In the genomic region with DNA sequence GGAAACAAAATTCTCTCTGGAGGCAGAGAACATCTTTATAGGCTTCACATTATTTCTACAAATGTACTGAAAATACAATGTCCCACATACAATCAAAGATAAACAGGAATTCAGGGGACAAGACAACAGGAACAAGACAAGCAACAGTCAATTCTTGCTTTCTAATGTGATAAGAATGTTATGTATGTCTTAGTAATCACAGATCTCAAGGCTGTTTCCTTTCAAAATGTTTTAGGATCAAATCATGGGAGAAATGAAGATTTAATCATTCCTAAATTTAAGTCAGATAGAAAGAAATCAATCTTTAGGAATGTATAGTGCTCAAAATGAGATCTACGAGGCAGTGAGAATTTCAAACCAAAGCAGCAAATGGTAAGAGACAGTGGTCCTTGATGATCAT, we compare ENCODE assay signal across 15 cellular contexts. TPM values are rescaled to one million over a fixed set of nuclear protein-coding genes. Genes with fewer than 3 reads are reported as not detected.
DNase-seq lines count a peak whose midpoint lies in the region; ATAC-seq, FAIRE-seq and TF ChIP-seq lines count a peak whose summit lies in the region.
"Had no signal": no experiment of that assay in that cellular context is flagged by ENCODE, and none has a peak within 500 bp of the region (broad histone marks: within the 10 kb centered on the region; RNA-seq: fewer than 3 reads in every experiment).

No MANE protein-coding gene starts in this region.

- intact Hi-C loops in activated CD8-positive, alpha-beta T cell treated with anti-CD3 and anti-CD28 coated beads for 36 hours (cut with micrococcal nuclease) = no loop called here
- intact Hi-C loops in IMR-90 (cut with micrococcal nuclease) (no loop called here), endothelial cell of umbilical vein (cut with micrococcal nuclease) (no loop called here), gastrocnemius medialis (cut with DNase I; ENCODE audit: low total_unique reads) (no loop called here)

- H2AK9ac ChIP-seq in IMR-90 (replicated peaks; ENCODE audit: low read depth, low read length, poor library complexity) = no peak overlapping the region

- BruUV-seq in IMR-90 (replicated peaks; lab: Mats Ljungman, UMichigan) (no TSS peak), endothelial cell of umbilical vein (replicated peaks; lab: Mats Ljungman, UMichigan) (no TSS peak)

- no peak for TF ChIP-seq EP300 in suprapubic skin (IDR thresholded peaks at IDR 0.05)

- WGBS in IMR-90 (ENCODE audit: extremely low coverage in 2 of 2, insufficient read length in 1 of 2), 2 experiments = no CpG with 5 or more reads among the region's 1 CpG
- 90% methylated on average over 1 of the region's 1 CpG for WGBS in suprapubic skin

- H3K4ac ChIP-seq in IMR-90 (ENCODE audit: low read depth, low read length) = peak overlapping the region; percentile 92

- H3K56ac ChIP-seq in IMR-90 (ENCODE audit: extremely low read depth, insufficient read depth, low read length) = peak overlapping the region; percentile 55

- H3K14ac ChIP-seq in IMR-90 (replicated peaks; ENCODE audit: low read depth, low read length) = peak overlapping the region; percentile 94

- H3K36me3 ChIP-seq in IMR-90 (ENCODE audit: control insufficient read depth, insufficient read depth, low read length) (0 out of 2 replicates have a peak, but pooled peaks cover 5% of the 10 kb centered on the region), endothelial cell of umbilical vein (ENCODE audit: control insufficient read depth in 2 of 2, extremely low read depth in 1 of 2, insufficient read depth in 2 of 2, low read length in 2 of 2) (peaks cover 11 to 21% of the 10 kb centered on the region in 2 experiments), gastrocnemius medialis (peaks cover 0 to 14% of the 10 kb centered on the region in 2 donors), suprapubic skin (no peaks in the 10 kb centered on the region)

- no peaks in the 10 kb centered on the region for H3K27me3 Mint-ChIP-seq in activated CD8-positive, alpha-beta T cell treated with anti-CD3 and anti-CD28 coated beads, Interleukin-2, amount 10 ng/mL, durations not matched to agents 7 days and 5 days (ENCODE audit: low read depth)
- no peaks in the 10 kb centered on the region for H3K27me3 Mint-ChIP-seq in activated CD8-positive, alpha-beta T cell treated with anti-CD3 and anti-CD28 coated beads for 36 hours

- peak overlapping the region; percentile 96 for H4K91ac ChIP-seq in IMR-90 (ENCODE audit: insufficient read depth, low read depth, low read length)

- H2BK5ac ChIP-seq in IMR-90 (ENCODE audit: low read depth, low read length, poor library complexity, severe bottlenecking) = peak overlapping the region; percentile 94

- TF ChIP-seq POLR2A in IMR-90 (IDR thresholded peaks at IDR 0.05; ENCODE audit: low read depth, low read length) (no peak), endothelial cell of umbilical vein (IDR thresholded peaks at IDR 0.05; ENCODE audit: low read depth, low read length) (no peak), gastrocnemius medialis (IDR thresholded peaks at IDR 0.05) (no peak), suprapubic skin (IDR thresholded peaks at IDR 0.05) (no peak)

- no peak overlapping the region for H2AFZ ChIP-seq in IMR-90 (replicated peaks; ENCODE audit: low read length, poor library complexity)
- no peak overlapping the region for H2AFZ ChIP-seq in endothelial cell of umbilical vein (ENCODE audit: low read depth, low read length)

- H2BK120ac ChIP-seq in IMR-90 (ENCODE audit: low read depth, low read length) = peak overlapping the region; percentile 89

- H3K4me3 ChIP-seq in IMR-90 (ENCODE audit: insufficient read depth, low read depth, low read length) = no peak overlapping the region
- no peak overlapping the region for H3K4me3 ChIP-seq in endothelial cell of umbilical vein (replicated peaks in 1 of 3; ENCODE audit: insufficient read depth in 1 of 3, low read depth in 1 of 3, low read length in 3 of 3)
- H3K4me3 ChIP-seq in gastrocnemius medialis = no peak overlapping the region
- H3K4me3 ChIP-seq in suprapubic skin = no peak overlapping the region
- H3K4me3 ChIP-seq: heart right ventricle had no signal

- H3K4me2 ChIP-seq in IMR-90 (ENCODE audit: low read depth, low read length) (peak overlapping the region; percentile 24; the same call in 1 of the 2 replicates), endothelial cell of umbilical vein (ENCODE audit: insufficient read depth, low read length) (no peak overlapping the region)

- peak overlapping the region; percentile 84 for H3K27ac ChIP-seq in IMR-90 (ENCODE audit: insufficient read depth, low read length)
- peak overlapping the region; percentile 42 for H3K27ac ChIP-seq in endothelial cell of umbilical vein (ENCODE audit: insufficient read depth, low read depth, low read length)
- peak overlapping the region in 3 of 4 donors; percentile 11 to 29 (median 15) for H3K27ac ChIP-seq in gastrocnemius medialis
- no peak overlapping the region for H3K27ac ChIP-seq in RWPE1
- no peak overlapping the region for H3K27ac ChIP-seq in suprapubic skin

- peak; percentile 4 for FAIRE-seq in endothelial cell of umbilical vein (lab: Jason Lieb, UNC)

- H4K8ac ChIP-seq in IMR-90 (ENCODE audit: low read depth in 2 of 2, low read length in 2 of 2) = peak overlapping the region; percentile 83 to 91

- H4K5ac ChIP-seq in IMR-90 (ENCODE audit: low read depth, low read length) = peak overlapping the region; percentile 88

- CTCF ChIA-PET in activated CD8-positive, alpha-beta T cell treated with anti-CD3 and anti-CD28 coated beads, Interleukin-2, amount 10 ng/mL, durations not matched to agents 7 days and 5 days (lab: Charles Lee) = interaction anchor here (1.2 to 3.1 kb wide), 4 partner anchors 20 to 296 kb away, joined by 3 to 20 read pairs (median 10); no protein-coding TSS in a partner anchor
- CTCF ChIA-PET in activated CD8-positive, alpha-beta T cell treated with anti-CD3 and anti-CD28 coated beads for 36 hours (lab: Charles Lee) = interaction anchor here (1.1 kb wide), 1 partner anchor 167 kb away, joined by 3 read pairs; no protein-coding TSS in a partner anchor
- CTCF ChIA-PET in IMR-90 (lab: Yijun Ruan, JAX) (no interaction called here), endothelial cell of umbilical vein (lab: Charles Lee) (no interaction called here), RWPE1 (lab: Yijun Ruan, JAX) (no interaction called here)

- H4K20me1 ChIP-seq in IMR-90 (ENCODE audit: insufficient read depth, low read length) (peaks cover 4% of the 10 kb centered on the region; the same call in 1 of the 2 replicates), endothelial cell of umbilical vein (replicated peaks; ENCODE audit: control insufficient read depth, extremely low read depth, insufficient read depth, low read length) (no peaks in the 10 kb centered on the region)

- H3K27me3 ChIP-seq in IMR-90 (ENCODE audit: control insufficient read depth, insufficient read depth, low read length) (no peaks in the 10 kb centered on the region), endothelial cell of umbilical vein (ENCODE audit: control insufficient read depth in 2 of 2, insufficient read depth in 2 of 2, low read length in 2 of 2) (no peaks in the 10 kb centered on the region), gastrocnemius medialis (no peaks in the 10 kb centered on the region), suprapubic skin (no peaks in the 10 kb centered on the region)
- H3K27me3 ChIP-seq: heart right ventricle had no signal

- peak overlapping the region; percentile 93 for H2BK20ac ChIP-seq in IMR-90 (ENCODE audit: low read depth, low read length)

- H3K9me1 ChIP-seq in IMR-90 (ENCODE audit: insufficient read depth, low read length) (peaks cover 35% of the 10 kb centered on the region), endothelial cell of umbilical vein (replicated peaks; ENCODE audit: control insufficient read depth, extremely low read depth, insufficient read depth, low read length) (no peaks in the 10 kb centered on the region)

- no peak for TF ChIP-seq CTCF in activated CD8-positive, alpha-beta T cell treated with anti-CD3 and anti-CD28 coated beads for 36 hours (IDR thresholded peaks at IDR 0.05)
- TF ChIP-seq CTCF in IMR-90 (conservative IDR thresholded peaks at IDR 0.05; ENCODE audit: low read depth, low read length) (no peak), endothelial cell of umbilical vein (IDR thresholded peaks at IDR 0.05; ENCODE audit: extremely low read depth in 1 of 2, insufficient read depth in 1 of 2, low read depth in 1 of 2, low read length in 2 of 2) (no peak), gastrocnemius medialis (IDR thresholded peaks at IDR 0.05 in 4 of 5, conservative IDR thresholded peaks at IDR 0.05 in 1 of 5) (no peak), RWPE1 (conservative IDR thresholded peaks at IDR 0.05; ENCODE audit: low read depth) (no peak), suprapubic skin (IDR thresholded peaks at IDR 0.05) (no peak)

- ATAC-seq in activated CD8-positive, alpha-beta T cell treated with anti-CD3 and anti-CD28 coated beads, Interleukin-2, amount 10 ng/mL, durations not matched to agents 7 days and 5 days = no peak
- no peak for ATAC-seq in activated CD8-positive, alpha-beta T cell treated with anti-CD3 and anti-CD28 coated beads for 36 hours
- ATAC-seq in IMR-90 (ENCODE audit: low read depth) (peak; percentile 30), gastrocnemius medialis (no peak)
- ATAC-seq: heart right ventricle, Panc1 had no signal

- TF ChIP-seq RAD21 in IMR-90 (IDR thresholded peaks at IDR 0.05; ENCODE audit: low read length) = no peak

- peaks cover 42% of the 10 kb centered on the region for H3K4me1 ChIP-seq in IMR-90 (ENCODE audit: control insufficient read depth, insufficient read depth, low read length)
- peaks cover 58% of the 10 kb centered on the region for H3K4me1 ChIP-seq in endothelial cell of umbilical vein (ENCODE audit: control insufficient read depth, extremely low read depth, insufficient read depth, low read length)
- H3K4me1 ChIP-seq in gastrocnemius medialis = peaks cover 15 to 26% of the 10 kb centered on the region in 2 donors
- H3K4me1 ChIP-seq in suprapubic skin = peaks cover 19% of the 10 kb centered on the region

- H2BK15ac ChIP-seq in IMR-90 (ENCODE audit: low read depth, low read length) = peak overlapping the region; percentile 88; the same call in 2 of the 3 replicates

- in situ Hi-C loops in IMR-90 (cut with MboI; ENCODE audit: low sequenced_read_pairs) (no loop called here), gastrocnemius medialis (cut with MboI; ENCODE audit: low sequenced_read_pairs in 4 of 4) (no loop called here)

- H3K4me1 Mint-ChIP-seq in activated CD8-positive, alpha-beta T cell treated with anti-CD3 and anti-CD28 coated beads, Interleukin-2, amount 10 ng/mL, durations not matched to agents 7 days and 5 days (ENCODE audit: low read depth) = peaks cover 91% of the 10 kb centered on the region
- peaks cover 59% of the 10 kb centered on the region for H3K4me1 Mint-ChIP-seq in activated CD8-positive, alpha-beta T cell treated with anti-CD3 and anti-CD28 coated beads for 36 hours (ENCODE audit: low read depth)

- H3K27ac Mint-ChIP-seq in activated CD8-positive, alpha-beta T cell treated with anti-CD3 and anti-CD28 coated beads, Interleukin-2, amount 10 ng/mL, durations not matched to agents 7 days and 5 days = peak overlapping the region; percentile 73
- H3K27ac Mint-ChIP-seq in activated CD8-positive, alpha-beta T cell treated with anti-CD3 and anti-CD28 coated beads for 36 hours = no peak overlapping the region

- H2AK5ac ChIP-seq in IMR-90 (ENCODE audit: low read depth, low read length) = peak overlapping the region; percentile 99

- H3K36me3 Mint-ChIP-seq in activated CD8-positive, alpha-beta T cell treated with anti-CD3 and anti-CD28 coated beads, Interleukin-2, amount 10 ng/mL, durations not matched to agents 7 days and 5 days (ENCODE audit: low read depth) = peaks cover 88% of the 10 kb centered on the region
- H3K36me3 Mint-ChIP-seq in activated CD8-positive, alpha-beta T cell treated with anti-CD3 and anti-CD28 coated beads for 36 hours (ENCODE audit: low read depth) = peaks cover 54% of the 10 kb centered on the region

- H3K9me3 ChIP-seq in IMR-90 (ENCODE audit: control insufficient read depth, insufficient read depth, low read length) (no peaks in the 10 kb centered on the region), endothelial cell of umbilical vein (replicated peaks; ENCODE audit: control insufficient read depth, insufficient read depth, low read length) (no peaks in the 10 kb centered on the region), gastrocnemius medialis (no peaks in the 10 kb centered on the region), suprapubic skin (no peaks in the 10 kb centered on the region)
- H3K9me3 ChIP-seq: heart right ventricle had no signal

- H3K23ac ChIP-seq in IMR-90 (ENCODE audit: low read depth, low read length) = peak overlapping the region; percentile 82; the same call in 1 of the 2 replicates

- no peak overlapping the region for H3K9ac ChIP-seq in IMR-90 (ENCODE audit: low read depth, low read length)
- peak overlapping the region; percentile 8 for H3K9ac ChIP-seq in endothelial cell of umbilical vein (replicated peaks; ENCODE audit: extremely low read depth, insufficient read depth, low read length)

- POLR2A ChIA-PET in activated CD8-positive, alpha-beta T cell treated with anti-CD3 and anti-CD28 coated beads, Interleukin-2, amount 10 ng/mL, durations not matched to agents 7 days and 5 days (lab: Charles Lee) = interaction anchor here (1.2 to 2.6 kb wide), 4 partner anchors 23 to 181 kb away, joined by 3 to 27 read pairs (median 8); partner anchors contain the start of gene NEDD9
- POLR2A ChIA-PET in activated CD8-positive, alpha-beta T cell treated with anti-CD3 and anti-CD28 coated beads for 36 hours (lab: Charles Lee) = interaction anchor here (2.6 kb wide), 1 partner anchor 14 kb away, joined by 6 read pairs; no protein-coding TSS in a partner anchor
- POLR2A ChIA-PET in IMR-90 (lab: Charles Lee; ENCODE audit: unreplicated experiment) = no interaction called here
- POLR2A ChIA-PET in endothelial cell of umbilical vein (lab: Charles Lee) = no interaction called here
- POLR2A ChIA-PET in RWPE1 (lab: Yijun Ruan, JAX; ENCODE audit: low non-redundant PET) = no interaction called here

- H3K4me3 Mint-ChIP-seq in activated CD8-positive, alpha-beta T cell treated with anti-CD3 and anti-CD28 coated beads, Interleukin-2, amount 10 ng/mL, durations not matched to agents 7 days and 5 days = no peak overlapping the region
- no peak overlapping the region for H3K4me3 Mint-ChIP-seq in activated CD8-positive, alpha-beta T cell treated with anti-CD3 and anti-CD28 coated beads for 36 hours

- DNase-seq in activated CD8-positive, alpha-beta T cell treated with anti-CD3 and anti-CD28 coated beads, Interleukin-2, amount 10 ng/mL, durations not matched to agents 7 days and 5 days = no peak
- no peak for DNase-seq in activated CD8-positive, alpha-beta T cell treated with anti-CD3 and anti-CD28 coated beads for 36 hours
- peak; percentile 46 for DNase-seq in IMR-90
- no peak for DNase-seq in endothelial cell of umbilical vein (ENCODE audit: low read depth, low spot score)
- DNase-seq in gastrocnemius medialis = no peak
- DNase-seq in RWPE1 (ENCODE audit: low spot score) = no peak
- no peak for DNase-seq in NCI-H774 (lab: John Stamatoyannopoulos, UW)
- DNase-seq in suprapubic skin (ENCODE audit: low spot score in 2 of 2) = no peak
- DNase-seq: activated CD4-positive, CD25-positive, alpha-beta regulatory T cell; heart right ventricle; kidney glomerular epithelial cell; NCI-H2029 treated with DMSO at 0.1 percent for 48 hours; NCI-H526; substantia nigra had no signal

- peak overlapping the region; percentile 90 for H3K18ac ChIP-seq in IMR-90 (ENCODE audit: low read depth, low read length)

- H3K79me1 ChIP-seq in IMR-90 (ENCODE audit: low read depth in 1 of 2, low read length in 2 of 2) = peaks cover 33 to 80% of the 10 kb centered on the region in 2 experiments

- dilution Hi-C loops in IMR-90 (cut with HindIII; ENCODE audit: low sequenced_read_pairs, unreplicated experiment) = no loop called here
- dilution Hi-C loops in endothelial cell of umbilical vein (cut with MboI; ENCODE audit: extremely low pct_ligation_motif_present, low sequenced_read_pairs) = no loop called here

- H3K9me3 Mint-ChIP-seq in activated CD8-positive, alpha-beta T cell treated with anti-CD3 and anti-CD28 coated beads, Interleukin-2, amount 10 ng/mL, durations not matched to agents 7 days and 5 days (ENCODE audit: insufficient read depth) = no peaks in the 10 kb centered on the region
- H3K9me3 Mint-ChIP-seq in activated CD8-positive, alpha-beta T cell treated with anti-CD3 and anti-CD28 coated beads for 36 hours = no peaks in the 10 kb centered on the region

- H3K79me2 ChIP-seq in endothelial cell of umbilical vein (ENCODE audit: control insufficient read depth, insufficient read depth, low read length) = peaks cover 40% of the 10 kb centered on the region

RNA-seq across cellular contexts. Expression of gene NEDD9, which starts 32.1 kb away (rescaled TPM):
- total RNA-seq in activated CD8-positive, alpha-beta T cell treated with anti-CD3 and anti-CD28 coated beads, Interleukin-2, amount 10 ng/mL, durations not matched to agents 7 days and 5 days = 10 to 100 TPM; 64.9 to 69.5 TPM
- 10 to 100 TPM; 26.6 to 29.7 TPM for total RNA-seq in activated CD8-positive, alpha-beta T cell treated with anti-CD3 and anti-CD28 coated beads for 36 hours
- 16.5 and 16.7 TPM in 2 replicates for total RNA-seq in IMR-90 (2012; rRNA removed)
- polyA plus RNA-seq in IMR-90 (2012; rRNA removed) = 7.6 and 8.2 TPM in 2 replicates
- 5.4 and 7.2 TPM in 2 replicates for polyA plus RNA-seq in IMR-90 (2012; cell fraction: cytosol; rRNA removed)
- polyA plus RNA-seq in IMR-90 (2012; cell fraction: nucleus; rRNA removed; ENCODE audit: low replicate concordance) = 9.9 and 17.1 TPM in 2 replicates
- total RNA-seq in endothelial cell of umbilical vein = 55.2 and 73.0 TPM in 2 replicates
- 61.0 and 69.8 TPM in 2 replicates for polyA plus RNA-seq in endothelial cell of umbilical vein
- 50.2 and 54.6 TPM in 2 replicates for polyA plus RNA-seq in endothelial cell of umbilical vein (2011; cell fraction: cytosol; rRNA removed)
- 129 and 134 TPM in 2 replicates for polyA plus RNA-seq in endothelial cell of umbilical vein (2011; cell fraction: nucleus; rRNA removed)
- polyA plus RNA-seq in endothelial cell of umbilical vein (2012) = 41.1 and 43.9 TPM in 2 replicates
- 132 and 144 TPM in 2 replicates for polyA minus RNA-seq in endothelial cell of umbilical vein
- 3.8 TPM for polyA minus RNA-seq in endothelial cell of umbilical vein (2011; cell fraction: cytosol; rRNA and poly(A)+ RNA removed)
- polyA minus RNA-seq in endothelial cell of umbilical vein (2011; cell fraction: nucleus; rRNA and poly(A)+ RNA removed) = 133 and 155 TPM in 2 replicates
- total RNA-seq in gastrocnemius medialis = 10 to 100 TPM; 19.8 to 49.4 (median 35.6) TPM
- 10 to 100 TPM; 18.3 to 29.8 (median 22.4) TPM for total RNA-seq in suprapubic skin

Comparison
In these comparisons a context has a peak if more than half of its experiments do, and no peak if none do; other contexts are left out.
1. H3K27ac ChIP-seq: peak in IMR-90 (single experiment), endothelial cell of umbilical vein (single experiment) and gastrocnemius medialis (3 of 4); none in RWPE1 (single experiment) and suprapubic skin (single experiment).
2. CTCF ChIA-PET loops: an anchor here in activated CD8-positive, alpha-beta T cell treated with anti-CD3 and anti-CD28 coated beads, Interleukin-2, amount 10 ng/mL, durations not matched to agents 7 days and 5 days (1.2 to 3.1 kb wide) and activated CD8-positive, alpha-beta T cell treated with anti-CD3 and anti-CD28 coated beads for 36 hours (1.1 kb wide); none called in IMR-90, endothelial cell of umbilical vein and RWPE1.
3. POLR2A ChIA-PET loops: an anchor here in activated CD8-positive, alpha-beta T cell treated with anti-CD3 and anti-CD28 coated beads, Interleukin-2, amount 10 ng/mL, durations not matched to agents 7 days and 5 days (1.2 to 2.6 kb wide) and activated CD8-positive, alpha-beta T cell treated with anti-CD3 and anti-CD28 coated beads for 36 hours (2.6 kb wide); none called in IMR-90, endothelial cell of umbilical vein and RWPE1.